ENCODE assay signal across 8 cellular contexts in the genomic region with DNA sequence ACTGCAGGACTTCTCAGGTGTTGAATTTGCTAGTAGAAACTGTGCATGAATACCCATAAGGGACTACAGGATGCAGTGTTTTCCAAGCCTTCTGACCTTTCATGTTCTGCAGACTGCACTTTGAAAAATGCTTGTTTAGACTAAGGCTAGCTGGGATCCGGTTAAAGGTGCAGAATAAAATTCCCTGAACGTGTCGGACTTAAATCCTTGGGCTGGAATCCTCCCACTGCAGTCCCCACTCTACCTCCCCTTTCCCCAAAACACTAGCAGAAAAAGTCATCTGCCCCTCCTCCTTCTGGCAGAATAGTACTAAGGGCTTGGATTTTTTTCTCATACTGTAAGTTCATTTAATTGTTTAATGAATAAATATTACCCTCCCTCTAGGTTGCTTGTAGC. TPM values are rescaled to one million over a fixed set of nuclear protein-coding genes. Genes with fewer than 3 reads are reported as not detected.
DNase-seq lines count a peak whose midpoint lies in the region; ATAC-seq and TF ChIP-seq lines count a peak whose summit lies in the region.

No MANE protein-coding gene starts in this region.

- H3K27ac Mint-ChIP-seq in MCF 10A (ENCODE audit: low read depth, unreplicated experiment) (peak overlapping the region; percentile 92), memory B cell (peak overlapping the region; percentile 93), chondrocyte (ENCODE audit: unreplicated experiment) (no peak overlapping the region)
- peak overlapping the region; percentile 84 for H3K27ac Mint-ChIP-seq in activated T-helper 2 cell treated with anti-CD3 and anti-CD28 coated beads, Interferon-gamma antibody, Interleukin-2, Interleukin-4, amounts not matched to agents 10 μg/mL and 5 μg/mL and 100 μg/mL, durations not matched to agents 14 hours and 24 hours and 36 hours

- peaks cover 6% of the 10 kb centered on the region for H3K4me1 Mint-ChIP-seq in MCF 10A (ENCODE audit: insufficient read depth, unreplicated experiment)
- peaks cover 74% of the 10 kb centered on the region for H3K4me1 Mint-ChIP-seq in activated T-helper 2 cell treated with anti-CD3 and anti-CD28 coated beads, Interferon-gamma antibody, Interleukin-2, Interleukin-4, amounts not matched to agents 10 μg/mL and 5 μg/mL and 100 μg/mL, durations not matched to agents 14 hours and 24 hours and 36 hours (ENCODE audit: low read depth)
- peaks cover 67% of the 10 kb centered on the region for H3K4me1 Mint-ChIP-seq in memory B cell
- H3K4me1 Mint-ChIP-seq in chondrocyte (ENCODE audit: low read depth): peaks cover 31% of the 10 kb centered on the region

- no peaks in the 10 kb centered on the region for H3K27me3 ChIP-seq in breast epithelium
- no peaks in the 10 kb centered on the region for H3K27me3 ChIP-seq in vagina
- H3K27me3 ChIP-seq in MG63: no peaks in the 10 kb centered on the region

- H3K36me3 ChIP-seq in breast epithelium (no peaks in the 10 kb centered on the region), vagina (no peaks in the 10 kb centered on the region), MG63 (0 out of 2 replicates have a peak, but pooled peaks cover 2% of the 10 kb centered on the region)

- POLR2A ChIA-PET in MCF 10A (lab: Yijun Ruan, JAX): interaction anchor here (0.6 to 6.1 kb wide), 20 partner anchors 9 to 886 kb away, joined by 3 to 75 read pairs (median 4); a partner anchor contains a TSS
- POLR2A ChIA-PET in GM10248 (lab: Yijun Ruan, JAX): interaction anchor here (0.8 to 2.1 kb wide), 2 partner anchors 12 to 349 kb away, joined by 4 to 10 read pairs; no protein-coding TSS in a partner anchor

- DNase-seq in MCF 10A (ENCODE audit: unreplicated experiment) (no peak), breast epithelium (ENCODE audit: low spot score in 2 of 2) (no peak), memory B cell (ENCODE audit: low spot score in 2 of 2) (no peak), vagina (ENCODE audit: extremely low spot score in 2 of 2) (no peak), MG63 (no peak), chondrocyte (ENCODE audit: low spot score) (no peak), GM10248 (ENCODE audit: extremely low spot score) (no peak)
- DNase-seq in activated T-helper 2 cell treated with anti-CD3 and anti-CD28 coated beads, Interferon-gamma antibody, Interleukin-2, Interleukin-4, amounts not matched to agents 10 μg/mL and 5 μg/mL and 100 μg/mL, durations not matched to agents 14 hours and 24 hours and 36 hours (ENCODE audit: low spot score): no peak

- intact Hi-C loops in MCF 10A (cut with micrococcal nuclease) (loop anchor here (5.0 kb wide), 1 partner anchor 47 kb away; no protein-coding TSS in a partner anchor), breast epithelium (cut with DNase I; ENCODE audit: low total_unique reads) (loop anchor here (2.0 kb wide), 1 partner anchor 40 kb away; no protein-coding TSS in a partner anchor), vagina (cut with DNase I) (no loop called here)
- intact Hi-C loops in activated T-helper 2 cell treated with anti-CD3 and anti-CD28 coated beads, Interferon-gamma antibody, Interleukin-2, Interleukin-4, amounts not matched to agents 10 μg/mL and 5 μg/mL and 100 μg/mL, durations not matched to agents 14 hours and 24 hours and 36 hours (cut with micrococcal nuclease): loop anchor here (2.0 to 10.0 kb wide), 4 partner anchors 86 to 288 kb away; a partner anchor contains a TSS

- CTCF ChIA-PET in MCF 10A (lab: Yijun Ruan, JAX) (interaction anchor here (0.6 to 3.2 kb wide), 13 partner anchors 11 to 681 kb away, joined by 3 to 14 read pairs (median 6); a partner anchor contains a TSS), GM10248 (lab: Yijun Ruan, JAX) (interaction anchor here (0.8 to 7.1 kb wide), 12 partner anchors 9 to 338 kb away, joined by 3 to 67 read pairs (median 4); a partner anchor contains a TSS)

- no peak for TF ChIP-seq POLR2A in breast epithelium (IDR thresholded peaks at IDR 0.05)
- TF ChIP-seq POLR2A in vagina (IDR thresholded peaks at IDR 0.05): no peak

- no peaks in the 10 kb centered on the region for H3K27me3 Mint-ChIP-seq in MCF 10A (ENCODE audit: insufficient read depth, unreplicated experiment)
- H3K27me3 Mint-ChIP-seq in activated T-helper 2 cell treated with anti-CD3 and anti-CD28 coated beads, Interferon-gamma antibody, Interleukin-2, Interleukin-4, amounts not matched to agents 10 μg/mL and 5 μg/mL and 100 μg/mL, durations not matched to agents 14 hours and 24 hours and 36 hours (ENCODE audit: low read depth): peaks cover 12% of the 10 kb centered on the region
- no peaks in the 10 kb centered on the region for H3K27me3 Mint-ChIP-seq in memory B cell
- peaks cover 7% of the 10 kb centered on the region for H3K27me3 Mint-ChIP-seq in chondrocyte (ENCODE audit: low read depth)

- H3K4me1 ChIP-seq in breast epithelium (peaks cover 0 to 4% of the 10 kb centered on the region in 2 donors), vagina (peaks cover 36% of the 10 kb centered on the region)

- H3K9me3 Mint-ChIP-seq in MCF 10A (ENCODE audit: unreplicated experiment): no peaks in the 10 kb centered on the region
- H3K9me3 Mint-ChIP-seq in activated T-helper 2 cell treated with anti-CD3 and anti-CD28 coated beads, Interferon-gamma antibody, Interleukin-2, Interleukin-4, amounts not matched to agents 10 μg/mL and 5 μg/mL and 100 μg/mL, durations not matched to agents 14 hours and 24 hours and 36 hours: no peaks in the 10 kb centered on the region
- no peaks in the 10 kb centered on the region for H3K9me3 Mint-ChIP-seq in memory B cell
- H3K9me3 Mint-ChIP-seq in chondrocyte (ENCODE audit: low read depth): no peaks in the 10 kb centered on the region

- TF ChIP-seq CTCF in MCF 10A (IDR thresholded peaks at IDR 0.05; ENCODE audit: unreplicated experiment): no peak
- no peak for TF ChIP-seq CTCF in breast epithelium (IDR thresholded peaks at IDR 0.05)
- TF ChIP-seq CTCF in vagina (IDR thresholded peaks at IDR 0.05): no peak
- no peak for TF ChIP-seq CTCF in chondrocyte (IDR thresholded peaks at IDR 0.05)
- TF ChIP-seq CTCF in GM10248 (IDR thresholded peaks at IDR 0.05; ENCODE audit: control extremely low read depth, extremely low read depth, low read depth, missing control alignments): no peak

- H3K36me3 Mint-ChIP-seq in MCF 10A (ENCODE audit: insufficient read depth, unreplicated experiment) (peaks cover 11% of the 10 kb centered on the region), memory B cell (no peaks in the 10 kb centered on the region), chondrocyte (ENCODE audit: low read depth) (no peaks in the 10 kb centered on the region)
- H3K36me3 Mint-ChIP-seq in activated T-helper 2 cell treated with anti-CD3 and anti-CD28 coated beads, Interferon-gamma antibody, Interleukin-2, Interleukin-4, amounts not matched to agents 10 μg/mL and 5 μg/mL and 100 μg/mL, durations not matched to agents 14 hours and 24 hours and 36 hours (ENCODE audit: low read depth): peaks cover 18% of the 10 kb centered on the region

- H3K4me3 Mint-ChIP-seq in MCF 10A (ENCODE audit: unreplicated experiment) (peak overlapping the region; percentile 60), memory B cell (peak overlapping the region; percentile 21), chondrocyte (ENCODE audit: unreplicated experiment) (no peak overlapping the region)
- no peak overlapping the region for H3K4me3 Mint-ChIP-seq in activated T-helper 2 cell treated with anti-CD3 and anti-CD28 coated beads, Interferon-gamma antibody, Interleukin-2, Interleukin-4, amounts not matched to agents 10 μg/mL and 5 μg/mL and 100 μg/mL, durations not matched to agents 14 hours and 24 hours and 36 hours (ENCODE audit: low read depth)

- BruUV-seq in MCF 10A (replicated peaks; lab: Mats Ljungman, UMichigan): no TSS peak

- H3K4me3 ChIP-seq in breast epithelium (no peak overlapping the region), vagina (no peak overlapping the region), MG63 (no peak overlapping the region)

- H3K9me3 ChIP-seq in breast epithelium: no peaks in the 10 kb centered on the region
- no peaks in the 10 kb centered on the region for H3K9me3 ChIP-seq in vagina
- no peaks in the 10 kb centered on the region for H3K9me3 ChIP-seq in MG63

- H3K27ac ChIP-seq in breast epithelium (no peak overlapping the region), vagina (peak overlapping the region; percentile 70)

- ATAC-seq in memory B cell (ENCODE audit: low read depth): no peak

RNA-seq across cellular contexts. Expression of a gene that starts 0.6 kb away (rescaled TPM):
- total RNA-seq in MCF 10A (2022) (5.0 and 5.4 TPM in 2 replicates), breast epithelium (1 to 10 TPM; 6.2 to 6.6 (median 6.4) TPM), vagina (20.1 TPM), chondrocyte (2.2 to 3.1 TPM (median 2.3 TPM) in 3 replicates)
- total RNA-seq in activated T-helper 2 cell treated with anti-CD3 and anti-CD28 coated beads, Interferon-gamma antibody, Interleukin-2, Interleukin-4, amounts not matched to agents 10 μg/mL and 5 μg/mL and 100 μg/mL, durations not matched to agents 14 hours and 24 hours and 36 hours: 24.8 and 26.1 TPM in 2 replicates
- total RNA-seq in MG63 (2014; rRNA removed; shearing (Covaris generic); ENCODE audit: low replicate concordance): 1.6 and 4.9 TPM in 2 replicates

Comparison
In these comparisons a context has a peak if more than half of its experiments do, and no peak if none do; other contexts are left out.
1. H3K4me3 Mint-ChIP-seq: peak in MCF 10A (single experiment) and memory B cell (single experiment); none in activated T-helper 2 cell treated with anti-CD3 and anti-CD28 coated beads, Interferon-gamma antibody, Interleukin-2, Interleukin-4, amounts not matched to agents 10 μg/mL and 5 μg/mL and 100 μg/mL, durations not matched to agents 14 hours and 24 hours and 36 hours (single experiment) and chondrocyte (single experiment).